21 cellular contexts compared by ENCODE assay signal in genomic region chr3:42545284-42545900, GRCh38. TPM values are rescaled to one million over a fixed set of nuclear protein-coding genes. Genes with fewer than 3 reads are reported as not detected.
DNase-seq lines count a peak whose midpoint lies in the region; ATAC-seq, FAIRE-seq and TF ChIP-seq lines count a peak whose summit lies in the region.
"Had no signal": no experiment of that assay in that cellular context is flagged by ENCODE, and none has a peak within 500 bp of the region (broad histone marks: within the 10 kb centered on the region; RNA-seq: fewer than 3 reads in every experiment).

No MANE protein-coding gene starts in this region.

- WGBS in stomach, 5 donors, result 46 to 67% (median 55%) methylated on average over 5 of the region's 5 CpGs

- H3K4me1 Mint-ChIP-seq in chondrocyte (ENCODE audit: low read depth), result peaks cover 39% of the 10 kb centered on the region
- H3K4me1 Mint-ChIP-seq: activated CD4-positive, alpha-beta T cell treated with anti-CD3 and anti-CD28 coated beads, Interleukin-2, amount 10 ng/mL, durations not matched to agents 7 days and 5 days; stimulated activated memory B cell treated with anti-CD40 and anti-IgM and Interleukin-4, amounts not matched to agents 10 μg/mL and 1 μg/mL and 100 μg/mL, for 72 hours had no signal

- no peaks in the 10 kb centered on the region for H3K9me3 Mint-ChIP-seq in chondrocyte (ENCODE audit: low read depth)
- H3K9me3 Mint-ChIP-seq: activated CD4-positive, alpha-beta T cell treated with anti-CD3 and anti-CD28 coated beads, Interleukin-2, amount 10 ng/mL, durations not matched to agents 7 days and 5 days; activated T-cell treated with anti-CD3 and anti-CD28 coated beads, Interleukin-2, amount 50 U/mL, for 24 hours; stimulated activated memory B cell treated with anti-CD40 and anti-IgM and Interleukin-4, amounts not matched to agents 10 μg/mL and 1 μg/mL and 100 μg/mL, for 72 hours had no signal

- H3K27me3 ChIP-seq in H7 (ENCODE audit: control insufficient read depth, insufficient read depth, low read length) (no peaks in the 10 kb centered on the region), right atrium auricular region (no peaks in the 10 kb centered on the region), stomach (no peaks in the 10 kb centered on the region)
- H3K27me3 ChIP-seq: SJSA1 had no signal

- no peak for TF ChIP-seq EP300 in stomach (IDR thresholded peaks at IDR 0.05)

- H3K36me3 ChIP-seq in H7 (replicated peaks; ENCODE audit: control insufficient read depth, insufficient read depth, low read length) (no peaks in the 10 kb centered on the region; the same call in 1 of the 2 replicates), right atrium auricular region (no peaks in the 10 kb centered on the region), stomach (peaks cover 0 to 31% (median 20%) of the 10 kb centered on the region in 4 donors)
- H3K36me3 ChIP-seq: SJSA1 had no signal

- TF ChIP-seq CTCF in chondrocyte (IDR thresholded peaks at IDR 0.05) (no peak), right atrium auricular region (IDR thresholded peaks at IDR 0.05) (no peak), stomach (IDR thresholded peaks at IDR 0.05) (no peak)

- intact Hi-C loops in stomach (cut with DNase I; ENCODE audit: low total_unique reads), result no loop called here

- DNase-seq in H7, result peak; percentile 17
- DNase-seq in chondrocyte (ENCODE audit: low spot score), result no peak
- no peak for DNase-seq in right atrium auricular region (ENCODE audit: low spot score)
- DNase-seq in stomach, result no peak
- DNase-seq in NCI-H2196 (lab: John Stamatoyannopoulos, UW; ENCODE audit: unreplicated experiment), result no peak
- no peak for DNase-seq in activated gamma-delta T cell (lab: John Stamatoyannopoulos, UW)
- DNase-seq in frontal cortex (ENCODE audit: low spot score in 2 of 2), result no peak
- DNase-seq: activated CD4-positive, alpha-beta T cell treated with anti-CD3 and anti-CD28 coated beads, Interleukin-2, amount 10 ng/mL, durations not matched to agents 7 days and 5 days; activated T-cell treated with anti-CD3 and anti-CD28 coated beads, Interleukin-2, amount 50 U/mL, for 24 hours; AML-193; DMS 273 treated with DMSO at 0.1 percent for 48 hours had no signal

- FAIRE-seq in frontal cortex (lab: Jason Lieb, UNC), result no peak
- FAIRE-seq: GM19239, keratinocyte, urothelium cell line had no signal

- no peak for TF ChIP-seq POLR2A in stomach (IDR thresholded peaks at IDR 0.05)

- peaks cover 0 to 39% of the 10 kb centered on the region in 2 donors for H3K4me1 ChIP-seq in right atrium auricular region
- peaks cover 29 to 52% (median 46%) of the 10 kb centered on the region in 4 donors for H3K4me1 ChIP-seq in stomach
- H3K4me1 ChIP-seq: SJSA1 had no signal

- H3K9me3 ChIP-seq in right atrium auricular region, result no peaks in the 10 kb centered on the region
- H3K9me3 ChIP-seq in stomach, result no peaks in the 10 kb centered on the region
- H3K9me3 ChIP-seq: mucosa of descending colon had no signal

- H3K4me3 Mint-ChIP-seq in chondrocyte (ENCODE audit: unreplicated experiment), result no peak overlapping the region
- H3K4me3 Mint-ChIP-seq: activated CD4-positive, alpha-beta T cell treated with anti-CD3 and anti-CD28 coated beads, Interleukin-2, amount 10 ng/mL, durations not matched to agents 7 days and 5 days; activated T-cell treated with anti-CD3 and anti-CD28 coated beads, Interleukin-2, amount 50 U/mL, for 24 hours; stimulated activated memory B cell treated with anti-CD40 and anti-IgM and Interleukin-4, amounts not matched to agents 10 μg/mL and 1 μg/mL and 100 μg/mL, for 72 hours had no signal

- no peak overlapping the region for H3K4me3 ChIP-seq in H7 (ENCODE audit: insufficient read depth, low read depth, low read length)
- no peak overlapping the region for H3K4me3 ChIP-seq in right atrium auricular region
- peak overlapping the region in 1 of 4 donors; percentile 1 for H3K4me3 ChIP-seq in stomach
- H3K4me3 ChIP-seq: mucosa of descending colon, SJSA1, smooth muscle cell had no signal

- H3K27ac ChIP-seq in right atrium auricular region (peak overlapping the region; percentile 36 to 55), stomach (peak overlapping the region; percentile 61 to 82 (median 75))
- H3K27ac ChIP-seq: HL-60, SJSA1 had no signal

- H3K27ac Mint-ChIP-seq in chondrocyte (ENCODE audit: unreplicated experiment), result peak overlapping the region; percentile 59
- H3K27ac Mint-ChIP-seq: activated CD4-positive, alpha-beta T cell treated with anti-CD3 and anti-CD28 coated beads, Interleukin-2, amount 10 ng/mL, durations not matched to agents 7 days and 5 days; activated T-cell treated with anti-CD3 and anti-CD28 coated beads, Interleukin-2, amount 50 U/mL, for 24 hours; stimulated activated memory B cell treated with anti-CD40 and anti-IgM and Interleukin-4, amounts not matched to agents 10 μg/mL and 1 μg/mL and 100 μg/mL, for 72 hours had no signal

- no peak for ATAC-seq in GM21717 (IDR thresholded peaks at IDR 0.05; ENCODE audit: unreplicated experiment)
- ATAC-seq: stimulated activated memory B cell treated with anti-CD40 and anti-IgM and Interleukin-4, amounts not matched to agents 10 μg/mL and 1 μg/mL and 100 μg/mL, for 72 hours had no signal

- H3K27me3 Mint-ChIP-seq in chondrocyte (ENCODE audit: low read depth), result no peaks in the 10 kb centered on the region
- H3K27me3 Mint-ChIP-seq: activated CD4-positive, alpha-beta T cell treated with anti-CD3 and anti-CD28 coated beads, Interleukin-2, amount 10 ng/mL, durations not matched to agents 7 days and 5 days; activated T-cell treated with anti-CD3 and anti-CD28 coated beads, Interleukin-2, amount 50 U/mL, for 24 hours; stimulated activated memory B cell treated with anti-CD40 and anti-IgM and Interleukin-4, amounts not matched to agents 10 μg/mL and 1 μg/mL and 100 μg/mL, for 72 hours had no signal

- H3K36me3 Mint-ChIP-seq in chondrocyte (ENCODE audit: low read depth), result peaks cover 3% of the 10 kb centered on the region

RNA-seq across cellular contexts. Expression of gene SEC22C, which starts 36.4 kb away (rescaled TPM):
- total RNA-seq in H7 (2014; rRNA removed; shearing (Covaris generic)), result 53.0 and 57.3 TPM in 2 replicates
- total RNA-seq in chondrocyte, result 49.8 to 55.8 TPM (median 55.0 TPM) in 3 replicates
- total RNA-seq in right atrium auricular region, result 10 to 100 TPM; 32.3 to 36.2 TPM
- total RNA-seq in stomach, result 10 to 100 TPM in 4 of 5 donors, 1 to 10 TPM in 1; 9.8 to 64.3 (median 32.7) TPM
- polyA plus RNA-seq in stomach, result 10 to 100 TPM; 15.5 to 31.5 (median 26.3) TPM
- total RNA-seq in frontal cortex, result 64.4 TPM

RNA-seq across cellular contexts. Expression of gene VIPR1, which starts 42.9 kb away (rescaled TPM):
- 1.9 and 2.2 TPM in 2 replicates for total RNA-seq in H7 (2014; rRNA removed; shearing (Covaris generic))
- total RNA-seq in chondrocyte (5.8 to 17.0 TPM (median 6.1 TPM) in 3 replicates), right atrium auricular region (10 to 100 TPM in 1 of 2 donors, 1 to 10 TPM in 1; 6.2 to 21.0 TPM), stomach (100 to 1,000 TPM in 1 of 5 donors, 10 to 100 TPM in 3, 1 to 10 TPM in 1; 9.5 to 170 (median 14.0) TPM), frontal cortex (0.41 TPM)
- 10 to 100 TPM in 1 of 3 donors, 1 to 10 TPM in 2; 2.2 to 10.0 (median 3.1) TPM for polyA plus RNA-seq in stomach
- total RNA-seq: osteoblast, SJSA1 had no signal

RNA-seq across cellular contexts. Expression of gene SS18L2, which starts 45.3 kb away (rescaled TPM):
- total RNA-seq in H7 (2014; rRNA removed; shearing (Covaris generic)), result 56.9 and 58.9 TPM in 2 replicates
- total RNA-seq in chondrocyte, result 13.5 to 18.5 TPM (median 14.5 TPM) in 3 replicates
- total RNA-seq in right atrium auricular region, result 10 to 100 TPM in 1 of 2 donors, 1 to 10 TPM in 1; 8.4 to 13.9 TPM
- 10 to 100 TPM in 4 of 5 donors, 1 to 10 TPM in 1; 8.0 to 34.4 (median 27.7) TPM for total RNA-seq in stomach
- 10 to 100 TPM; 31.9 to 59.7 (median 49.6) TPM for polyA plus RNA-seq in stomach
- total RNA-seq in frontal cortex, result 35.1 TPM

RNA-seq across cellular contexts. Expression of gene NKTR, which starts 55.1 kb away (rescaled TPM):
- 21.3 and 44.8 TPM in 2 replicates for total RNA-seq in H7 (2014; rRNA removed; shearing (Covaris generic))
- total RNA-seq in chondrocyte (49.7 to 71.5 TPM (median 50.0 TPM) in 3 replicates), right atrium auricular region (10 to 100 TPM; 14.1 to 20.4 TPM), stomach (100 to 1,000 TPM in 4 of 5 donors, 10 to 100 TPM in 1; 76.5 to 488 (median 141) TPM), frontal cortex (110 TPM)
- 10 to 100 TPM in 1 of 3 donors, 1 to 10 TPM in 2; 3.8 to 20.0 (median 6.4) TPM for polyA plus RNA-seq in stomach
